Comparison of ENCODE assay signal across 8 cellular contexts in genomic region chr17:2040942-2041560, GRCh38. TPM values are rescaled to one million over a fixed set of nuclear protein-coding genes. Genes with fewer than 3 reads are reported as not detected.
DNase-seq lines count a peak whose midpoint lies in the region; ATAC-seq and TF ChIP-seq lines count a peak whose summit lies in the region.

No MANE protein-coding gene starts in this region.

- no peak overlapping the region for H2AFZ ChIP-seq in OCI-LY1 (ENCODE audit: low read length)

- H3K79me2 ChIP-seq in OCI-LY1 (ENCODE audit: insufficient read depth, low read length): no peaks in the 10 kb centered on the region

- H3K27ac ChIP-seq in OCI-LY1 (ENCODE audit: low read depth, low read length, poor library complexity, severe bottlenecking): no peak overlapping the region

- H3K4me2 ChIP-seq in OCI-LY1 (ENCODE audit: low read length): peak overlapping the region; percentile 90

- H3K4me3 ChIP-seq in OCI-LY1 (ENCODE audit: low read depth, low read length, poor library complexity, severe bottlenecking) (peak overlapping the region; percentile 83), epithelial cell of esophagus (ENCODE audit: low read length) (peak overlapping the region; percentile 89)

- H3K27me3 ChIP-seq in OCI-LY1 (ENCODE audit: insufficient read depth, low read length): no peaks in the 10 kb centered on the region

- H3K9me3 Mint-ChIP-seq in progenitor cell of endocrine pancreas (ENCODE audit: low read depth): no peaks in the 10 kb centered on the region

- TF ChIP-seq CTCF in OCI-LY1 (IDR thresholded peaks at IDR 0.05; ENCODE audit: low read length): no peak
- TF ChIP-seq CTCF in epithelial cell of esophagus (IDR thresholded peaks at IDR 0.05; ENCODE audit: insufficient read depth, low read depth, low read length, missing control alignments): no peak
- TF ChIP-seq CTCF in progenitor cell of endocrine pancreas (IDR thresholded peaks at IDR 0.05; ENCODE audit: unreplicated experiment): no peak

- no peaks in the 10 kb centered on the region for H3F3A ChIP-seq in OCI-LY1 (ENCODE audit: insufficient read depth, low read length)

- H3K27ac Mint-ChIP-seq in progenitor cell of endocrine pancreas: peak overlapping the region; percentile 89

- H3K4me3 Mint-ChIP-seq in progenitor cell of endocrine pancreas (ENCODE audit: low read depth): peak overlapping the region; percentile 84

- H3K4me1 ChIP-seq in OCI-LY1 (ENCODE audit: insufficient read depth, low read length, severe bottlenecking): peaks cover 17% of the 10 kb centered on the region

- no peaks in the 10 kb centered on the region for H3K9me3 ChIP-seq in OCI-LY1 (ENCODE audit: low read length)

- no peaks in the 10 kb centered on the region for H3K9me2 ChIP-seq in OCI-LY1 (ENCODE audit: low read depth, low read length)

- no peaks in the 10 kb centered on the region for H3K27me3 Mint-ChIP-seq in progenitor cell of endocrine pancreas

- H3K4me1 Mint-ChIP-seq in progenitor cell of endocrine pancreas (ENCODE audit: low read depth): peaks cover 9% of the 10 kb centered on the region

- peaks cover 19% of the 10 kb centered on the region for H3K36me3 Mint-ChIP-seq in progenitor cell of endocrine pancreas (ENCODE audit: insufficient read depth)

- ATAC-seq in HG03135 (IDR thresholded peaks at IDR 0.05; ENCODE audit: unreplicated experiment): no peak
- no peak for ATAC-seq in HG02970 (IDR thresholded peaks at IDR 0.05; ENCODE audit: low FRiP score, unreplicated experiment)
- ATAC-seq in HG02870 (IDR thresholded peaks at IDR 0.05; ENCODE audit: unreplicated experiment): no peak

- no peaks in the 10 kb centered on the region for H4K20me1 ChIP-seq in OCI-LY1 (ENCODE audit: insufficient read depth, low read length)

- peak overlapping the region; percentile 17; the same call in 1 of the 2 replicates for H3K9ac ChIP-seq in OCI-LY1 (ENCODE audit: low read length)

- H3K36me3 ChIP-seq in OCI-LY1 (ENCODE audit: insufficient read depth, low read length): peaks cover 47% of the 10 kb centered on the region

- DNase-seq in DMS 273 (lab: John Stamatoyannopoulos, UW; ENCODE audit: unreplicated experiment) (peak; percentile 76), epithelial cell of esophagus (ENCODE audit: low read depth) (no peak), progenitor cell of endocrine pancreas (ENCODE audit: low spot score, unreplicated experiment) (no peak), activated gamma-delta T cell (lab: John Stamatoyannopoulos, UW) (no peak)

RNA-seq across cellular contexts. Expression of gene OVCA2, which starts 0.8 kb away (rescaled TPM):
- total RNA-seq in progenitor cell of endocrine pancreas: 21.9 and 25.4 TPM in 2 replicates

RNA-seq across cellular contexts. Expression of gene DPH1, which starts 11.1 kb away (rescaled TPM):
- 39.1 and 44.0 TPM in 2 replicates for total RNA-seq in progenitor cell of endocrine pancreas

RNA-seq across cellular contexts. Expression of gene HIC1, which starts 13.9 kb away (rescaled TPM):
- total RNA-seq in progenitor cell of endocrine pancreas: 0.69 and 0.86 TPM in 2 replicates

RNA-seq across cellular contexts. Expression of gene RTN4RL1, which starts 15.9 kb away (rescaled TPM):
- total RNA-seq in progenitor cell of endocrine pancreas: 11.1 and 12.4 TPM in 2 replicates
